ENCODE assay signal across 8 cellular contexts in genomic region chr11:117815262-117815803, GRCh38. TPM values are rescaled to one million over a fixed set of nuclear protein-coding genes. Genes with fewer than 3 reads are reported as not detected.
DNase-seq lines count a peak whose midpoint lies in the region; ATAC-seq, FAIRE-seq and TF ChIP-seq lines count a peak whose summit lies in the region.

No MANE protein-coding gene starts in this region.

- H2BK120ac ChIP-seq in mesenchymal stem cell (ENCODE audit: low read depth, low read length) = peak overlapping the region; percentile 8

- H3K27ac ChIP-seq in OCI-LY3 (ENCODE audit: low read length) (peak overlapping the region; percentile 97), mesenchymal stem cell (ENCODE audit: low read length, poor library complexity, severe bottlenecking) (peak overlapping the region; percentile 94)

- peak overlapping the region; percentile 34 for H4K91ac ChIP-seq in mesenchymal stem cell (ENCODE audit: low read length)

- H3K4me1 ChIP-seq in OCI-LY3 (ENCODE audit: low read length) (peaks cover 71% of the 10 kb centered on the region), mesenchymal stem cell (ENCODE audit: control insufficient read depth, insufficient read depth, low read depth, low read length) (peaks cover 52% of the 10 kb centered on the region)

- no peak for TF ChIP-seq CTCF in OCI-LY3 (IDR thresholded peaks at IDR 0.05; ENCODE audit: low read depth, low read length)

- 78% methylated on average over 7 of the region's 7 CpGs for WGBS in mesenchymal stem cell

- H3K9me3 ChIP-seq in OCI-LY3 (ENCODE audit: insufficient read depth, low read length) (no peaks in the 10 kb centered on the region), mesenchymal stem cell (ENCODE audit: control insufficient read depth, low read length) (no peaks in the 10 kb centered on the region)

- ATAC-seq in GM18517 (IDR thresholded peaks at IDR 0.05; ENCODE audit: unreplicated experiment) = peak; percentile 59
- peak; percentile 59 for ATAC-seq in HG02884 (IDR thresholded peaks at IDR 0.05; ENCODE audit: unreplicated experiment)

- H3K23ac ChIP-seq in mesenchymal stem cell (ENCODE audit: low read length in 2 of 2) = no peak overlapping the region

- no peaks in the 10 kb centered on the region for H3K36me3 ChIP-seq in OCI-LY3 (replicated peaks; ENCODE audit: low read depth, low read length)
- peaks cover 0 to 12% of the 10 kb centered on the region in 2 experiments for H3K36me3 ChIP-seq in mesenchymal stem cell (ENCODE audit: control insufficient read depth in 1 of 2, insufficient read depth in 2 of 2, low read depth in 1 of 2, low read length in 2 of 2)

- peak overlapping the region; percentile 46 to 93 for H3K4ac ChIP-seq in mesenchymal stem cell (ENCODE audit: low read depth in 1 of 2, low read length in 2 of 2)

- H3K9ac ChIP-seq in OCI-LY3 (ENCODE audit: low read length) (peak overlapping the region; percentile 96), mesenchymal stem cell (ENCODE audit: low read length) (no peak overlapping the region)

- H3K9me3 Mint-ChIP-seq in stimulated activated naive CD8-positive, alpha-beta T cell treated with anti-CD3 and anti-CD28 coated beads, Interleukin-15, Interleukin-2, amounts not matched to agents 100 ng/mL and 50 ng/mL, for 24 hours = no peaks in the 10 kb centered on the region

- peak overlapping the region in 1 of 2 experiments; percentile 64 for H3K14ac ChIP-seq in mesenchymal stem cell (ENCODE audit: low read length in 2 of 2)

- H2BK5ac ChIP-seq in mesenchymal stem cell (ENCODE audit: low read depth, low read length, poor library complexity, severe bottlenecking) = peak overlapping the region; percentile 82

- no peak for FAIRE-seq in HTR-8/SVneo (lab: Jason Lieb, UNC)

- H2AFZ ChIP-seq in OCI-LY3 (ENCODE audit: low read depth, low read length) (no peak overlapping the region), mesenchymal stem cell (ENCODE audit: low read depth, low read length) (no peak overlapping the region)

- no peaks in the 10 kb centered on the region for H3K27me3 ChIP-seq in OCI-LY3 (ENCODE audit: low read depth, low read length)
- H3K27me3 ChIP-seq in mesenchymal stem cell (ENCODE audit: control insufficient read depth in 1 of 2, insufficient read depth in 1 of 2, low read length in 2 of 2) = peaks cover 0 to 4% of the 10 kb centered on the region in 2 experiments

- peak overlapping the region; percentile 97 for H3K27ac Mint-ChIP-seq in stimulated activated naive CD8-positive, alpha-beta T cell treated with anti-CD3 and anti-CD28 coated beads, Interleukin-15, Interleukin-2, amounts not matched to agents 100 ng/mL and 50 ng/mL, for 24 hours

- peak overlapping the region; percentile 97 for H2AK5ac ChIP-seq in mesenchymal stem cell (ENCODE audit: low read length, severe bottlenecking)

- H4K20me1 ChIP-seq in OCI-LY3 (ENCODE audit: insufficient read depth, low read length) = no peaks in the 10 kb centered on the region

- H3K4me1 Mint-ChIP-seq in stimulated activated naive CD8-positive, alpha-beta T cell treated with anti-CD3 and anti-CD28 coated beads, Interleukin-15, Interleukin-2, amounts not matched to agents 100 ng/mL and 50 ng/mL, for 24 hours (ENCODE audit: low read depth) = peaks cover 66% of the 10 kb centered on the region

- H3K79me1 ChIP-seq in mesenchymal stem cell (replicated peaks; ENCODE audit: low read length, poor library complexity, severe bottlenecking) = no peaks in the 10 kb centered on the region

- H3K4me2 ChIP-seq in OCI-LY3 (ENCODE audit: low read length) (peak overlapping the region; percentile 95), mesenchymal stem cell (ENCODE audit: low read length, poor library complexity, severe bottlenecking) (peak overlapping the region; percentile 54)

- DNase-seq in activated effector memory CD4-positive, alpha-beta T cell treated with Interleukin-2 at 50 U/mL for 16 hours = peak; percentile 52
- no peak for DNase-seq in mesenchymal stem cell
- DNase-seq in HTR-8/SVneo (ENCODE audit: insufficient read length, low spot score) = no peak
- no peak for DNase-seq in NCI-H2029 (lab: John Stamatoyannopoulos, UW)

- no peaks in the 10 kb centered on the region for H3K27me3 Mint-ChIP-seq in stimulated activated naive CD8-positive, alpha-beta T cell treated with anti-CD3 and anti-CD28 coated beads, Interleukin-15, Interleukin-2, amounts not matched to agents 100 ng/mL and 50 ng/mL, for 24 hours

- H4K8ac ChIP-seq in mesenchymal stem cell (ENCODE audit: low read length) = peak overlapping the region; percentile 19

- no peaks in the 10 kb centered on the region for H3K79me2 ChIP-seq in OCI-LY3 (ENCODE audit: low read length)

- peak overlapping the region; percentile 38 to 67 for H2BK12ac ChIP-seq in mesenchymal stem cell (ENCODE audit: low read length in 2 of 2)

- H2BK15ac ChIP-seq in mesenchymal stem cell (ENCODE audit: low read depth, poor library complexity, severe bottlenecking) = peak overlapping the region; percentile 62

- no peaks in the 10 kb centered on the region for H3K36me3 Mint-ChIP-seq in stimulated activated naive CD8-positive, alpha-beta T cell treated with anti-CD3 and anti-CD28 coated beads, Interleukin-15, Interleukin-2, amounts not matched to agents 100 ng/mL and 50 ng/mL, for 24 hours (ENCODE audit: low read depth)

- H3K18ac ChIP-seq in mesenchymal stem cell (ENCODE audit: low read depth in 1 of 2, low read length in 2 of 2) = peak overlapping the region; percentile 23 to 91

- peak overlapping the region; percentile 72 for H3K4me3 ChIP-seq in OCI-LY3 (ENCODE audit: low read length)
- H3K4me3 ChIP-seq in mesenchymal stem cell (ENCODE audit: insufficient read depth in 1 of 2, low read depth in 1 of 2, low read length in 2 of 2) = peak overlapping the region in 1 of 2 experiments; percentile 36

- H3K4me3 Mint-ChIP-seq in stimulated activated naive CD8-positive, alpha-beta T cell treated with anti-CD3 and anti-CD28 coated beads, Interleukin-15, Interleukin-2, amounts not matched to agents 100 ng/mL and 50 ng/mL, for 24 hours = peak overlapping the region; percentile 64

RNA-seq across cellular contexts. Expression of gene FXYD2, which starts 9.2 kb away (rescaled TPM):
- 1.0 TPM for polyA plus RNA-seq in mesenchymal stem cell (2013, experiment 1 of 2)
- 0.58 TPM for polyA plus RNA-seq in mesenchymal stem cell (2013, experiment 2 of 2)

RNA-seq across cellular contexts. Expression of gene DSCAML1, which starts 18.3 kb away (rescaled TPM):
- polyA plus RNA-seq in mesenchymal stem cell (2013, experiment 1 of 2) = not detected
- polyA plus RNA-seq in mesenchymal stem cell (2013, experiment 2 of 2) = not detected
